8 cellular contexts compared by ENCODE assay signal in genomic region chr10:108783897-108784296, GRCh38.
DNase-seq lines count a peak whose midpoint lies in the region; TF ChIP-seq lines count a peak whose summit lies in the region.

No MANE protein-coding gene starts in this region.

- TF ChIP-seq CTCF in retinal pigment epithelial cell (conservative IDR thresholded peaks at IDR 0.05; ENCODE audit: low read depth, low read length): peak; percentile 65

- CTCF ChIA-PET in HEK293T (lab: Yijun Ruan, JAX): no interaction called here

- POLR2A ChIA-PET in HEK293T (lab: Yijun Ruan, JAX): no interaction called here

- H3K4me3 ChIP-seq in retinal pigment epithelial cell (ENCODE audit: low read length): no peak overlapping the region

- peak; percentile 2 for DNase-seq in stimulated activated CD4-positive, alpha-beta T cell treated with anti-CD3 and anti-CD28 coated beads, Interleukin-1b, Interleukin-23, amount 100 ng/mL, for 48 hours
- no peak for DNase-seq in stimulated activated CD4-positive, alpha-beta T cell treated with anti-CD3 and anti-CD28 coated beads, Interleukin-4, amount 100 ng/mL, for 24 hours
- DNase-seq in HEK293T (ENCODE audit: extremely low spot score): peak; percentile 27
- peak; percentile 2 for DNase-seq in NCI-H1105 (lab: John Stamatoyannopoulos, UW)
- peak; percentile 47 for DNase-seq in cerebellar cortex (ENCODE audit: low spot score)
- DNase-seq in retinal pigment epithelial cell (ENCODE audit: low read depth): no peak
- no peak for DNase-seq in 8988T
- no peak for DNase-seq in inferior parietal cortex (ENCODE audit: extremely low spot score)

TF ChIP-seq in HEK293T, 16 proteins besides CTCF, POLR2A, EP300 and RAD21:
- no peak for TF ChIP-seq FOXM1 (IDR thresholded peaks at IDR 0.05; ENCODE audit: borderline replicate concordance)
- TF ChIP-seq L3MBTL2 (conservative IDR thresholded peaks at IDR 0.05): 0 out of 2 replicates have a peak, but pooled peaks have one; percentile 33

Comparison
In these comparisons a context has a peak if more than half of its experiments do, and no peak if none do; other contexts are left out.
1. DNase-seq: peak in stimulated activated CD4-positive, alpha-beta T cell treated with anti-CD3 and anti-CD28 coated beads, Interleukin-1b, Interleukin-23, amount 100 ng/mL, for 48 hours (single experiment), HEK293T (single experiment), NCI-H1105 (single experiment) and cerebellar cortex (single experiment); none in stimulated activated CD4-positive, alpha-beta T cell treated with anti-CD3 and anti-CD28 coated beads, Interleukin-4, amount 100 ng/mL, for 24 hours (single experiment), retinal pigment epithelial cell (single experiment), 8988T (single experiment) and inferior parietal cortex (single experiment).